10 cellular contexts compared by ENCODE assay signal in genomic region chr1:13228343-13228781, GRCh38. TPM values are rescaled to one million over a fixed set of nuclear protein-coding genes. Genes with fewer than 3 reads are reported as not detected.
A peak's percentile ranks its signal among the peaks of the same experiment; 100 is the strongest.
DNase-seq lines count a peak whose midpoint lies in the region; ATAC-seq and TF ChIP-seq lines count a peak whose summit lies in the region.
"Had no signal": no experiment of that assay in that cellular context is flagged by ENCODE, and none has a peak within 500 bp of the region (broad histone marks: within the 10 kb centered on the region; RNA-seq: fewer than 3 reads in every experiment).

No MANE protein-coding gene starts in this region.

- H3K27ac ChIP-seq in right atrium auricular region = no peak overlapping the region
- H3K27ac ChIP-seq in testis = no peak overlapping the region

- no peak overlapping the region for H3K4me3 Mint-ChIP-seq in activated T-cell treated with anti-CD3 and anti-CD28 coated beads, Interleukin-2, amount 50 U/mL, for 4 hours
- H3K4me3 Mint-ChIP-seq: naive thymus-derived CD4-positive, alpha-beta T cell had no signal

- no peaks in the 10 kb centered on the region for H3K4me1 Mint-ChIP-seq in activated T-cell treated with anti-CD3 and anti-CD28 coated beads, Interleukin-2, amount 50 U/mL, for 4 hours (ENCODE audit: low read depth)
- H3K4me1 Mint-ChIP-seq: naive thymus-derived CD4-positive, alpha-beta T cell had no signal

- peaks cover 0 to 2% of the 10 kb centered on the region in 2 donors for H3K9me3 ChIP-seq in right atrium auricular region
- no peaks in the 10 kb centered on the region for H3K9me3 ChIP-seq in testis

- H3K4me3 ChIP-seq in right atrium auricular region = no peak overlapping the region
- no peak overlapping the region for H3K4me3 ChIP-seq in testis

- no peak for ATAC-seq in activated T-cell treated with anti-CD3 and anti-CD28 coated beads, Interleukin-2, amount 50 U/mL, for 4 hours
- no peak for ATAC-seq in HG02623 (IDR thresholded peaks at IDR 0.05; ENCODE audit: unreplicated experiment)
- ATAC-seq: naive thymus-derived CD4-positive, alpha-beta T cell had no signal

- no peaks in the 10 kb centered on the region for H3K9me3 Mint-ChIP-seq in activated T-cell treated with anti-CD3 and anti-CD28 coated beads, Interleukin-2, amount 50 U/mL, for 4 hours

- H3K27me3 ChIP-seq in right atrium auricular region (no peaks in the 10 kb centered on the region), testis (no peaks in the 10 kb centered on the region)

- DNase-seq in activated T-cell treated with anti-CD3 and anti-CD28 coated beads for 1 hour (ENCODE audit: low read depth) (peak; percentile 23), SKM-1 treated with dmso at 0.1 percent for 144 hours (lab: John Stamatoyannopoulos, UW; ENCODE audit: unreplicated experiment) (peak; percentile 17), right atrium auricular region (ENCODE audit: low spot score) (peak; percentile 59), testis (peak; percentile 63), NCI-H128 (lab: John Stamatoyannopoulos, UW; ENCODE audit: unreplicated experiment) (no peak), NCI-H1092 treated with DMSO at 0.1 percent for 48 hours (lab: John Stamatoyannopoulos, UW) (no peak)
- DNase-seq in activated T-cell treated with anti-CD3 and anti-CD28 coated beads, Interleukin-2, amount 50 U/mL, for 4 hours = no peak
- DNase-seq: NCI-H2029 had no signal

- H3K4me1 ChIP-seq in right atrium auricular region (no peaks in the 10 kb centered on the region), testis (no peaks in the 10 kb centered on the region)

- no peaks in the 10 kb centered on the region for H3K36me3 Mint-ChIP-seq in activated T-cell treated with anti-CD3 and anti-CD28 coated beads, Interleukin-2, amount 50 U/mL, for 4 hours (ENCODE audit: insufficient read depth)
- H3K36me3 Mint-ChIP-seq: naive thymus-derived CD4-positive, alpha-beta T cell had no signal

- H3K36me3 ChIP-seq in right atrium auricular region (no peaks in the 10 kb centered on the region), testis (ENCODE audit: low read depth, missing control alignments) (no peaks in the 10 kb centered on the region)

- intact Hi-C loops in testis (cut with DNase I; ENCODE audit: low total_unique reads) = no loop called here

- H3K27me3 Mint-ChIP-seq in activated T-cell treated with anti-CD3 and anti-CD28 coated beads, Interleukin-2, amount 50 U/mL, for 4 hours (ENCODE audit: low read depth) = peaks cover 15% of the 10 kb centered on the region

- TF ChIP-seq POLR2A in testis (IDR thresholded peaks at IDR 0.05) = no peak

- WGBS in testis, 2 donors = 86% methylated on average over 7 of the region's 7 CpGs

- TF ChIP-seq CTCF in right atrium auricular region (IDR thresholded peaks at IDR 0.05) = peak; percentile 27 to 40
- peak in 1 of 3 experiments; percentile 22 for TF ChIP-seq CTCF in testis (IDR thresholded peaks at IDR 0.05)

RNA-seq across cellular contexts. Expression of gene PRAMEF18, which starts 2.4 kb away (rescaled TPM):
- not detected for total RNA-seq in activated T-cell treated with anti-CD3 and anti-CD28 coated beads, Interleukin-2, amount 50 U/mL, for 4 hours
- total RNA-seq in right atrium auricular region (not detected), testis (under 1 TPM in 1 of 2 donors, not detected in 1; 0.19 TPM)
- polyA plus RNA-seq in testis (ENCODE audit: insufficient read depth, low read depth, low replicate concordance) = not detected
- total RNA-seq: naive thymus-derived CD4-positive, alpha-beta T cell had no signal
- polyA plus RNA-seq: naive thymus-derived CD4-positive, alpha-beta T cell had no signal

RNA-seq across cellular contexts. Expression of gene PRAMEF5, which starts 25.6 kb away (rescaled TPM):
- not detected for total RNA-seq in activated T-cell treated with anti-CD3 and anti-CD28 coated beads, Interleukin-2, amount 50 U/mL, for 4 hours
- total RNA-seq in right atrium auricular region = not detected
- not detected for total RNA-seq in testis
- polyA plus RNA-seq in testis (ENCODE audit: insufficient read depth, low read depth, low replicate concordance) = not detected
- total RNA-seq: naive thymus-derived CD4-positive, alpha-beta T cell had no signal
- polyA plus RNA-seq: naive thymus-derived CD4-positive, alpha-beta T cell had no signal

RNA-seq across cellular contexts. Expression of gene PRAMEF13, which starts 27.2 kb away (rescaled TPM):
- total RNA-seq in activated T-cell treated with anti-CD3 and anti-CD28 coated beads, Interleukin-2, amount 50 U/mL, for 4 hours = not detected
- total RNA-seq in right atrium auricular region = not detected
- total RNA-seq in testis = not detected
- polyA plus RNA-seq in testis (ENCODE audit: insufficient read depth, low read depth, low replicate concordance) = not detected
- total RNA-seq: naive thymus-derived CD4-positive, alpha-beta T cell had no signal
- polyA plus RNA-seq: naive thymus-derived CD4-positive, alpha-beta T cell had no signal

RNA-seq across cellular contexts. Expression of gene PRAMEF8, which starts 56.6 kb away (rescaled TPM):
- total RNA-seq in activated T-cell treated with anti-CD3 and anti-CD28 coated beads, Interleukin-2, amount 50 U/mL, for 4 hours = not detected
- total RNA-seq in right atrium auricular region (not detected), testis (under 1 TPM in 1 of 2 donors, not detected in 1; 0.12 TPM)
- polyA plus RNA-seq in testis (ENCODE audit: insufficient read depth, low read depth, low replicate concordance) = not detected
- total RNA-seq: naive thymus-derived CD4-positive, alpha-beta T cell had no signal
- polyA plus RNA-seq: naive thymus-derived CD4-positive, alpha-beta T cell had no signal

RNA-seq across cellular contexts. Expression of gene PRAMEF9, which starts 56.7 kb away (rescaled TPM):
- not detected for total RNA-seq in activated T-cell treated with anti-CD3 and anti-CD28 coated beads, Interleukin-2, amount 50 U/mL, for 4 hours
- total RNA-seq in right atrium auricular region (not detected), testis (not detected)
- polyA plus RNA-seq in testis (ENCODE audit: insufficient read depth, low read depth, low replicate concordance) = not detected
- total RNA-seq: naive thymus-derived CD4-positive, alpha-beta T cell had no signal
- polyA plus RNA-seq: naive thymus-derived CD4-positive, alpha-beta T cell had no signal

Comparison
In these comparisons a context has a peak if more than half of its experiments do, and no peak if none do; other contexts are left out.
1. DNase-seq: peak in activated T-cell treated with anti-CD3 and anti-CD28 coated beads for 1 hour (single experiment), SKM-1 treated with dmso at 0.1 percent for 144 hours (single experiment), right atrium auricular region (single experiment) and testis (single experiment); none in activated T-cell treated with anti-CD3 and anti-CD28 coated beads, Interleukin-2, amount 50 U/mL, for 4 hours (single experiment), NCI-H128 (single experiment) and NCI-H1092 treated with DMSO at 0.1 percent for 48 hours (single experiment).